1 cellular context compared by ENCODE assay signal in the genomic region with DNA sequence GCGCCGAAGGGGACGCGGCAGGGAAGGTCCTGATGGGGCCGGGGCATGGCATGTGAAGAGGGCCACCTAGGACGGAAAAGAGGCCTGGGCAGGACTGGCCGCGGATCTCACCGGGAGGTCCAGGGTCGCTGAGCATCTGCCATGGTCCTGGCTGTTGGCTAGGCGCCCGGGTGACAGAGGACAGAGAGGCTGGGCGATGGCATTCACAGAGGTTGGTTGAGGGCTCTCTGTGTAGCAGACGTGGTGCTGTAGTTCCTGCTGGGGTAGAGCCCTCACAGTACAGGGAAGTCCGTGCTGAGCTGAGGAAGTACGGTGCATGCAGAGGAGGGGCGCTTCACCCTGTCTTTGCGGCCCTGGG.
TF ChIP-seq lines count a peak whose summit lies in the region.

No MANE protein-coding gene starts in this region.

TF ChIP-seq in IMR-90, 13 proteins besides CTCF, POLR2A, EP300 and RAD21:
- TF ChIP-seq NFE2L2 (IDR thresholded peaks at IDR 0.05; ENCODE audit: low read depth, low read length) (no peak), CHD1 (IDR thresholded peaks at IDR 0.05; ENCODE audit: low read depth, low read length) (no peak), MAZ (IDR thresholded peaks at IDR 0.05; ENCODE audit: borderline replicate concordance, low read depth, low read length) (no peak), SMC3 (IDR thresholded peaks at IDR 0.05; ENCODE audit: low read depth, low read length) (no peak), MXI1 (IDR thresholded peaks at IDR 0.05; ENCODE audit: borderline replicate concordance, low read depth, low read length) (no peak), CEBPB (IDR thresholded peaks at IDR 0.05; ENCODE audit: low read depth, low read length) (no peak), FOS (IDR thresholded peaks at IDR 0.05; ENCODE audit: low read depth, low read length) (no peak), USF2 (IDR thresholded peaks at IDR 0.05; ENCODE audit: low read depth, low read length) (no peak), RCOR1 (IDR thresholded peaks at IDR 0.05; ENCODE audit: insufficient replicate concordance, low read length) (no peak), MAFK (IDR thresholded peaks at IDR 0.05; ENCODE audit: low read depth, low read length) (no peak), RFX5 (IDR thresholded peaks at IDR 0.05; ENCODE audit: low read depth, low read length) (no peak)
- TF ChIP-seq, protein P1, sequence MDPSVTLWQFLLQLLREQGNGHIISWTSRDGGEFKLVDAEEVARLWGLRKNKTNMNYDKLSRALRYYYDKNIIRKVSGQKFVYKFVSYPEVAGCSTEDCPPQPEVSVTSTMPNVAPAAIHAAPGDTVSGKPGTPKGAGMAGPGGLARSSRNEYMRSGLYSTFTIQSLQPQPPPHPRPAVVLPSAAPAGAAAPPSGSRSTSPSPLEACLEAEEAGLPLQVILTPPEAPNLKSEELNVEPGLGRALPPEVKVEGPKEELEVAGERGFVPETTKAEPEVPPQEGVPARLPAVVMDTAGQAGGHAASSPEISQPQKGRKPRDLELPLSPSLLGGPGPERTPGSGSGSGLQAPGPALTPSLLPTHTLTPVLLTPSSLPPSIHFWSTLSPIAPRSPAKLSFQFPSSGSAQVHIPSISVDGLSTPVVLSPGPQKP (IDR thresholded peaks at IDR 0.05; ENCODE audit: borderline replicate concordance, low read depth, low read length) = no peak
